ENCODE assay signal across 9 cellular contexts in genomic region chr2:115161531-115162453, GRCh38.
DNase-seq lines count a peak whose midpoint lies in the region; ATAC-seq and TF ChIP-seq lines count a peak whose summit lies in the region.
"Had no signal": no experiment of that assay in that cellular context is flagged by ENCODE, and none has a peak within 500 bp of the region (broad histone marks: within the 10 kb centered on the region; RNA-seq: fewer than 3 reads in every experiment).

No MANE protein-coding gene starts in this region.

- WGBS in sigmoid colon, 2 donors: 1 to 2% methylated on average over 112 to 113 of the region's 113 CpGs

- H3K36me3 ChIP-seq in Peyer's patch (no peaks in the 10 kb centered on the region), iPS-20b (ENCODE audit: insufficient read depth, low read depth, low read length) (no peaks in the 10 kb centered on the region), sigmoid colon (no peaks in the 10 kb centered on the region)

- no peak for TF ChIP-seq CTCF in Peyer's patch (IDR thresholded peaks at IDR 0.05)
- no peak for TF ChIP-seq CTCF in sigmoid colon (IDR thresholded peaks at IDR 0.05)

- DNase-seq in NCI-H1092 treated with DMSO at 0.1 percent for 48 hours (lab: John Stamatoyannopoulos, UW): peak; percentile 7
- no peak for DNase-seq in NCI-H1092 (lab: John Stamatoyannopoulos, UW)
- DNase-seq in Peyer's patch: peak in 2 of 3 donors; percentile 51 to 72
- peak; percentile 61 for DNase-seq in sigmoid colon
- no peak for DNase-seq in cerebellar nuclear complex (lab: John Stamatoyannopoulos, UW)
- DNase-seq: T-cell had no signal

- no peak for TF ChIP-seq EP300 in sigmoid colon (IDR thresholded peaks at IDR 0.05)

- H3K27me3 ChIP-seq in Peyer's patch: peaks cover 0 to 10% of the 10 kb centered on the region in 2 donors
- H3K27me3 ChIP-seq in iPS-20b (ENCODE audit: insufficient read depth, low read length): peaks cover 40% of the 10 kb centered on the region
- H3K27me3 ChIP-seq in sigmoid colon: peaks cover 13 to 48% (median 38%) of the 10 kb centered on the region in 3 donors

- intact Hi-C loops in sigmoid colon (cut with DNase I): no loop called here

- peak overlapping the region; percentile 55; the same call in 1 of the 2 replicates for H3K9ac ChIP-seq in iPS-20b (ENCODE audit: low read depth, low read length)

- H3K4me1 ChIP-seq in Peyer's patch: peaks cover 0 to 9% (median 0%) of the 10 kb centered on the region in 4 donors
- peaks cover 6% of the 10 kb centered on the region; the same call in 1 of the 2 replicates for H3K4me1 ChIP-seq in iPS-20b (ENCODE audit: insufficient read depth, low read length)
- peaks cover 0 to 11% (median 10%) of the 10 kb centered on the region in 4 donors for H3K4me1 ChIP-seq in sigmoid colon

- no peak for ATAC-seq in GM19467 (IDR thresholded peaks at IDR 0.05; ENCODE audit: unreplicated experiment)
- no peak for ATAC-seq in HG02970 (IDR thresholded peaks at IDR 0.05; ENCODE audit: low FRiP score, unreplicated experiment)

- H3K27ac ChIP-seq in Peyer's patch (peak overlapping the region in 1 of 4 donors; percentile 32), iPS-20b (ENCODE audit: low read length) (no peak overlapping the region), sigmoid colon (peak overlapping the region in 1 of 4 donors; percentile 37)

- TF ChIP-seq POLR2A in Peyer's patch (IDR thresholded peaks at IDR 0.05): no peak
- no peak for TF ChIP-seq POLR2A in sigmoid colon (IDR thresholded peaks at IDR 0.05)

- H3K9me3 ChIP-seq in Peyer's patch (no peaks in the 10 kb centered on the region), iPS-20b (ENCODE audit: insufficient read depth, low read depth, low read length) (no peaks in the 10 kb centered on the region), sigmoid colon (no peaks in the 10 kb centered on the region)

- H3K4me3 ChIP-seq in Peyer's patch (peak overlapping the region in 3 of 4 donors; percentile 20 to 65 (median 63)), iPS-20b (ENCODE audit: low read length) (peak overlapping the region; percentile 89), sigmoid colon (peak overlapping the region in 3 of 4 donors; percentile 38 to 43 (median 41))

Comparison
In these comparisons a context has a peak if more than half of its experiments do, and no peak if none do; other contexts are left out.
1. DNase-seq: peak in NCI-H1092 treated with DMSO at 0.1 percent for 48 hours (single experiment), Peyer's patch (2 of 3) and sigmoid colon (single experiment); none in NCI-H1092 (single experiment) and cerebellar nuclear complex (0 of 2).
2. Peak in every context shown above with its lines, with median percentiles within 50 percentile points of each other: H3K4me3 ChIP-seq.